8 cellular contexts compared by ENCODE assay signal in genomic region chr5:14142856-14143508, GRCh38. TPM values are rescaled to one million over a fixed set of nuclear protein-coding genes. Genes with fewer than 3 reads are reported as not detected.
DNase-seq lines count a peak whose midpoint lies in the region; ATAC-seq and TF ChIP-seq lines count a peak whose summit lies in the region.

TSS of gene TRIO (plus strand) at chr5:14143342. CDS start at chr5:14143726, 384 bp downstream.

- H3K79me2 ChIP-seq in SU-DHL-6 (ENCODE audit: insufficient read depth, low read length) = peaks cover 4% of the 10 kb centered on the region; the same call in 1 of the 2 replicates

- TF ChIP-seq POLR2A in adrenal gland (IDR thresholded peaks at IDR 0.05) (peak; percentile 43 to 74), upper lobe of left lung (IDR thresholded peaks at IDR 0.05) (peak in 2 of 4 donors; percentile 59 to 61)

- peak; percentile 38 for TF ChIP-seq CTCF in SU-DHL-6 (IDR thresholded peaks at IDR 0.05; ENCODE audit: insufficient read depth, low read length, poor library complexity, severe bottlenecking)
- TF ChIP-seq CTCF in adrenal gland (IDR thresholded peaks at IDR 0.05) = peak; percentile 28 to 55 (median 49)
- TF ChIP-seq CTCF in upper lobe of left lung (IDR thresholded peaks at IDR 0.05) = peak in 5 of 6 experiments; percentile 33 to 56 (median 47)

- H3K9ac ChIP-seq in SU-DHL-6 (ENCODE audit: low read length) = peak within 1 kb of the TSS; percentile 75

- no peaks in the 10 kb centered on the region for H3K36me3 ChIP-seq in SU-DHL-6 (ENCODE audit: low read length)
- H3K36me3 ChIP-seq in adrenal gland (replicated peaks in 1 of 2) = no peaks in the 10 kb centered on the region
- no peaks in the 10 kb centered on the region for H3K36me3 ChIP-seq in upper lobe of left lung

- H4K20me1 ChIP-seq in SU-DHL-6 (ENCODE audit: low read depth, low read length) = peaks cover 24% of the 10 kb centered on the region; the same call in 1 of the 2 replicates

- peak; percentile 81 to 87 for ATAC-seq in left cardiac atrium
- peak; percentile 92 to 94 for ATAC-seq in upper lobe of left lung (ENCODE audit: low FRiP score in 2 of 2)

- H3K4me2 ChIP-seq in SU-DHL-6 (ENCODE audit: low read depth, low read length, poor library complexity, severe bottlenecking) = peak within 1 kb of the TSS; percentile 98

- intact Hi-C loops in adrenal gland (cut with DNase I) = loop anchor here (10.0 kb wide), 3 partner anchors 62 to 122 kb away; no protein-coding TSS in a partner anchor
- intact Hi-C loops in left cardiac atrium (cut with DNase I) = loop anchor here (5.0 to 10.0 kb wide), 2 partner anchors 122 to 129 kb away; no protein-coding TSS in a partner anchor
- intact Hi-C loops in posterior vena cava (cut with DNase I) = loop anchor here in 1 of 2 donors (2.0 kb wide), 1 partner anchor 128 kb away; no protein-coding TSS in a partner anchor

- no peaks in the 10 kb centered on the region for H3F3A ChIP-seq in SU-DHL-6 (ENCODE audit: insufficient read depth)

- CTCF ChIA-PET in HEK293T (lab: Yijun Ruan, JAX) = interaction anchor here (0.6 to 1.3 kb wide), 4 partner anchors 47 to 138 kb away, joined by 3 to 6 read pairs (median 4); no protein-coding TSS in a partner anchor

- H3K4me1 ChIP-seq in adrenal gland (replicated peaks in 1 of 2) = peaks cover 28 to 36% of the 10 kb centered on the region in 2 donors
- peaks cover 25 to 34% (median 30%) of the 10 kb centered on the region in 4 donors for H3K4me1 ChIP-seq in upper lobe of left lung

- H3K9me3 ChIP-seq in SU-DHL-6 (ENCODE audit: insufficient read depth, low read length) = no peaks in the 10 kb centered on the region
- H3K9me3 ChIP-seq in adrenal gland (replicated peaks in 1 of 3) = no peaks in the 10 kb centered on the region
- H3K9me3 ChIP-seq in upper lobe of left lung = no peaks in the 10 kb centered on the region

- peak within 1 kb of the TSS; percentile 90 for H2AFZ ChIP-seq in SU-DHL-6 (ENCODE audit: low read depth, low read length, severe bottlenecking)

- peak within 1 kb of the TSS; percentile 81 for H3K4me3 ChIP-seq in SU-DHL-6 (ENCODE audit: insufficient read depth, low read length, poor library complexity, severe bottlenecking)
- peak within 1 kb of the TSS; percentile 62 to 93 (median 86) for H3K4me3 ChIP-seq in adrenal gland
- peak within 1 kb of the TSS; percentile 74 to 92 (median 86) for H3K4me3 ChIP-seq in upper lobe of left lung

- whole genome bisulfite sequencing in adrenal gland, 4 donors = 0 to 1% (median 1%) methylated on average over 10 to 74 of the region's 74 CpGs
- WGBS in upper lobe of left lung, 2 donors = 0 to 1% methylated on average over 47 to 48 of the region's 74 CpGs

- H3K27ac ChIP-seq in SU-DHL-6 (ENCODE audit: low read depth, low read length) (peak within 1 kb of the TSS; percentile 40; the same call in 1 of the 2 replicates), adrenal gland (peak within 1 kb of the TSS; percentile 51 to 97 (median 87)), upper lobe of left lung (peak within 1 kb of the TSS; percentile 90 to 97 (median 92))

- H3K27me3 ChIP-seq in SU-DHL-6 (ENCODE audit: low read length) = no peaks in the 10 kb centered on the region
- H3K27me3 ChIP-seq in adrenal gland = no peaks in the 10 kb centered on the region
- no peaks in the 10 kb centered on the region for H3K27me3 ChIP-seq in upper lobe of left lung

- POLR2A ChIA-PET in HEK293T (lab: Yijun Ruan, JAX) = interaction anchor here (0.5 to 3.5 kb wide), 6 partner anchors 11 to 122 kb away, joined by 3 to 29 read pairs (median 4); no protein-coding TSS in a partner anchor

- TF ChIP-seq EP300 in upper lobe of left lung (IDR thresholded peaks at IDR 0.05) = no peak

- peak; percentile 85 for DNase-seq in GM04504 (ENCODE audit: low read depth)
- peak; percentile 91 for DNase-seq in HEK293T (ENCODE audit: extremely low spot score)
- DNase-seq in NAMALWA (ENCODE audit: low spot score) = peak; percentile 85
- peak; percentile 91 to 96 (median 95) for DNase-seq in adrenal gland
- peak; percentile 92 for DNase-seq in left cardiac atrium
- peak; percentile 96 for DNase-seq in posterior vena cava (ENCODE audit: low spot score)
- peak; percentile 87 to 99 for DNase-seq in upper lobe of left lung

- H3K9me2 ChIP-seq in SU-DHL-6 (replicated peaks; ENCODE audit: insufficient read depth, low read length) = no peaks in the 10 kb centered on the region

TF ChIP-seq in HEK293T, 16 proteins besides CTCF, POLR2A, EP300 and RAD21:
- no peak for TF ChIP-seq LEF1 (IDR thresholded peaks at IDR 0.05; ENCODE audit: borderline replicate concordance)
- TF ChIP-seq SUZ12 (IDR thresholded peaks at IDR 0.05) = no peak
- no peak for TF ChIP-seq NFRKB (IDR thresholded peaks at IDR 0.05)
- TF ChIP-seq FOXK2 (IDR thresholded peaks at IDR 0.05) = no peak
- TF ChIP-seq ZNF384 (IDR thresholded peaks at IDR 0.05) = peak; percentile 73

RNA-seq across cellular contexts. Expression of gene TRIO, which starts in this region (rescaled TPM):
- total RNA-seq in adrenal gland (100 to 1,000 TPM in 1 of 8 donors, 10 to 100 TPM in 7; 41.1 to 108 (median 72.4) TPM), left cardiac atrium (10 to 100 TPM; 50.4 to 60.8 TPM), posterior vena cava (100 to 1,000 TPM; 181 to 202 TPM), upper lobe of left lung (100 to 1,000 TPM; 138 to 408 (median 156) TPM)
- 100 to 1,000 TPM in 1 of 3 donors, 10 to 100 TPM in 2; 27.3 to 109 (median 58.9) TPM for polyA plus RNA-seq in adrenal gland

Comparison
In these comparisons a context has a peak if more than half of its experiments do, and no peak if none do; other contexts are left out.
1. Peak in every context shown above with its lines: DNase-seq, ATAC-seq, H3K4me3 ChIP-seq and H3K27ac ChIP-seq.
2. H3K27ac ChIP-seq: peak in every context shown above with its lines; median percentile 92 in upper lobe of left lung; 87 in adrenal gland; 40 in SU-DHL-6.